In the genomic region with DNA sequence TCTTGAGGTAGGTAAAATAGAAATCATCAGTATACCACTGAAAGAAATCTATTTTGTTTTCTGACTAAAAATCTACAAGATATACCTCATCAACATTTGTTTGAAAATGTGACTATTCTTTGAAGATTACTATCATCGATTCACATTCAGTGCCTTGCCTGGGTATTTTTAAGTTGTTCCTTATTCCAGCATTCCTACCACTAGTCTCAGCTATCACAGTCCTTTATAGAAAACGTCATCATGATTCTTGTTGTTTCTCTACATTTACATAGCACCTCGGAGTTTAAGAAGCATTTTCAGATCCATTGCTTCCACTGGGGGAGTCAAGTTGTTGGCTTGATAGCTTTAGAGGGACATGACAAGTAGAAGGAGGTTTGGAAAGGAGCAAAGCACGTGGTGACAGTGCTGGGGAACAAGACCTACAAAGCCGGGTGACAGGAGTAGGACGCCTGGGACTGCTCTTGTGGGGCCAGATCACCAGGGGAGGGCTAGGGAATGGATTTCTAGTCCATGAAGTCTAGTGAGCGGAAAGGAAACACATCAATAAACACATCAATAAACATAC, we compare ENCODE assay signal across 23 cellular contexts.
"Had no signal": no experiment of that assay in that cellular context is flagged by ENCODE, and none has a peak within 500 bp of the region (broad histone marks: within the 10 kb centered on the region; RNA-seq: fewer than 3 reads in every experiment).

No MANE protein-coding gene starts in this region.

- H3K9me3 Mint-ChIP-seq: natural killer cell had no signal

- H3K27ac Mint-ChIP-seq: activated CD4-positive, alpha-beta T cell treated with anti-CD3 and anti-CD28 coated beads for 36 hours; activated naive CD8-positive, alpha-beta T cell; natural killer cell had no signal

- H3K4me1 ChIP-seq: colonic mucosa, gastroesophageal sphincter, prostate gland, transverse colon had no signal

- ATAC-seq: activated CD4-positive, alpha-beta T cell treated with anti-CD3 and anti-CD28 coated beads for 36 hours; gastroesophageal sphincter; left lobe of liver; lower lobe of right lung; natural killer cell had no signal

- H3K27me3 ChIP-seq: colonic mucosa, gastroesophageal sphincter, transverse colon had no signal

- H3K36me3 Mint-ChIP-seq: activated naive CD8-positive, alpha-beta T cell; natural killer cell had no signal

- DNase-seq: activated CD4-positive, alpha-beta T cell treated with anti-CD3 and anti-CD28 coated beads for 36 hours; activated CD4-positive, CD25-positive, alpha-beta regulatory T cell; activated effector memory CD4-positive, alpha-beta T cell treated with Interleukin-2 at 50 U/mL for 16 hours; activated naive CD4-positive, alpha-beta T cell treated with Interleukin-2 at 50 U/mL for 16 hours; anterior cingulate cortex; colonic mucosa; effector CD8-positive, alpha-beta T cell; erythroblast; head of caudate nucleus; kidney glomerular epithelial cell; lower lobe of right lung; mesendoderm; natural killer cell; stimulated activated CD4-positive, alpha-beta T cell treated with anti-CD3 and anti-CD28 coated beads, Interleukin-15, amount 100 ng/mL, for 24 hours; stimulated activated CD4-positive, alpha-beta T cell treated with anti-CD3 and anti-CD28 coated beads, Interleukin-2, amount 100 ng/mL, for 48 hours; stimulated activated naive CD4-positive, alpha-beta T cell treated with Interleukin-2 at 50 U/mL for 16 hours; transverse colon had no signal

- H3K36me3 ChIP-seq: colonic mucosa, gastroesophageal sphincter, lower lobe of right lung, prostate gland, transverse colon had no signal

- H3K4me3 ChIP-seq: colonic mucosa, gastroesophageal sphincter, lower lobe of right lung, prostate gland, transverse colon had no signal

- FAIRE-seq: bronchial epithelial cell, urothelium cell line had no signal

- H3K27ac ChIP-seq: colonic mucosa, gastroesophageal sphincter, lower lobe of right lung, prostate gland, transverse colon had no signal

- H3K9me3 ChIP-seq: colonic mucosa, gastroesophageal sphincter, lower lobe of right lung, prostate gland, transverse colon had no signal

- H3K4me3 Mint-ChIP-seq: activated CD4-positive, alpha-beta T cell treated with anti-CD3 and anti-CD28 coated beads for 36 hours; activated naive CD8-positive, alpha-beta T cell; natural killer cell had no signal
